ENCODE assay signal across 1 cellular context in the genomic region with DNA sequence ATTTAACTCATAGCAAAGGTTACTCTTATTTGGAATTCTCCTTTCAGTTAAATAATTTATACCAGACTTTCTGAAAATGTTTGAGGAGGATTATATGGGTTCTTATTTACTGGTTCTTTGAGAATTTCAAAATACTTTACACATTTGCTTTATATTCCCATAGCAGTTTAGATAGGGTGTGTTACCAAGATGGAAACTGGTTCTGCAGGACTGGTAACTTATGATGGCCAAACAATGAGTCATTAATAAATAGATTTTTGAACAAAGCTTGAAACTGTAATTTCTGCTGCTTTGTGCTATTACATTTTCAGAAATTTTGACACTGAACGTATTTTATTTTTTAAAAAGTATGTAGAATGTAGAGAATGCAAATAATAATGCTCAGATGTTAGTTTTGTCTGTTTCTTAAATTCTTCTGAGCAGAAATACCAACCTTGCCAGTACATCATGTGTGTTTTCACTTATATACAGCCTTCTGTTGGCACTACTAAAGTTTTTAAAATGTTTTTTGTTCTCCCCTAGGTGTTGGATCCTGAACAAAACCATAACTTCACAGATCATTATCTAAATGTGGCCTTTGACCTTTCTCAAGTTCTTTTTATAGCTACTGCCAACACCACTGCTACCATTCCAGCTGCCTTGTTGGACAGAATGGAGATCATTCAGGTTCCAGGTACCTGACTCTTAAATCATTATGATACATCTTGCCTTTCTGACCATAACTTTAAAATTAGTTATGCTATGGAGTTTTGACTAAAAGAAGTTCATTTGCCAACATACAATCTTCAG.
A peak's percentile ranks its signal among the peaks of the same experiment; 100 is the strongest.
TF ChIP-seq lines count a peak whose summit lies in the region.

No MANE protein-coding gene starts in this region.

TF ChIP-seq in liver, 16 proteins besides CTCF, POLR2A, EP300 and RAD21 (continued from another document):
- TF ChIP-seq, protein P1, sequence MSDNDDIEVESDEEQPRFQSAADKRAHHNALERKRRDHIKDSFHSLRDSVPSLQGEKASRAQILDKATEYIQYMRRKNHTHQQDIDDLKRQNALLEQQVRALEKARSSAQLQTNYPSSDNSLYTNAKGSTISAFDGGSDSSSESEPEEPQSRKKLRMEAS (IDR thresholded peaks at IDR 0.05), result no peak
- TF ChIP-seq FOXA2 (IDR thresholded peaks at IDR 0.05) (no peak), RXRA (IDR thresholded peaks at IDR 0.05) (no peak), GABPA (IDR thresholded peaks at IDR 0.05 in 1 of 2, conservative IDR thresholded peaks at IDR 0.05 in 1 of 2) (peak in 1 of 2 donors; percentile 20), NR2F2 (IDR thresholded peaks at IDR 0.05) (peak; percentile 15), EGR1 (IDR thresholded peaks at IDR 0.05; ENCODE audit: low read depth in 2 of 2) (no peak), HNF4A (conservative IDR thresholded peaks at IDR 0.05) (no peak), ZBTB33 (IDR thresholded peaks at IDR 0.05) (no peak)
- TF ChIP-seq, protein P2, sequence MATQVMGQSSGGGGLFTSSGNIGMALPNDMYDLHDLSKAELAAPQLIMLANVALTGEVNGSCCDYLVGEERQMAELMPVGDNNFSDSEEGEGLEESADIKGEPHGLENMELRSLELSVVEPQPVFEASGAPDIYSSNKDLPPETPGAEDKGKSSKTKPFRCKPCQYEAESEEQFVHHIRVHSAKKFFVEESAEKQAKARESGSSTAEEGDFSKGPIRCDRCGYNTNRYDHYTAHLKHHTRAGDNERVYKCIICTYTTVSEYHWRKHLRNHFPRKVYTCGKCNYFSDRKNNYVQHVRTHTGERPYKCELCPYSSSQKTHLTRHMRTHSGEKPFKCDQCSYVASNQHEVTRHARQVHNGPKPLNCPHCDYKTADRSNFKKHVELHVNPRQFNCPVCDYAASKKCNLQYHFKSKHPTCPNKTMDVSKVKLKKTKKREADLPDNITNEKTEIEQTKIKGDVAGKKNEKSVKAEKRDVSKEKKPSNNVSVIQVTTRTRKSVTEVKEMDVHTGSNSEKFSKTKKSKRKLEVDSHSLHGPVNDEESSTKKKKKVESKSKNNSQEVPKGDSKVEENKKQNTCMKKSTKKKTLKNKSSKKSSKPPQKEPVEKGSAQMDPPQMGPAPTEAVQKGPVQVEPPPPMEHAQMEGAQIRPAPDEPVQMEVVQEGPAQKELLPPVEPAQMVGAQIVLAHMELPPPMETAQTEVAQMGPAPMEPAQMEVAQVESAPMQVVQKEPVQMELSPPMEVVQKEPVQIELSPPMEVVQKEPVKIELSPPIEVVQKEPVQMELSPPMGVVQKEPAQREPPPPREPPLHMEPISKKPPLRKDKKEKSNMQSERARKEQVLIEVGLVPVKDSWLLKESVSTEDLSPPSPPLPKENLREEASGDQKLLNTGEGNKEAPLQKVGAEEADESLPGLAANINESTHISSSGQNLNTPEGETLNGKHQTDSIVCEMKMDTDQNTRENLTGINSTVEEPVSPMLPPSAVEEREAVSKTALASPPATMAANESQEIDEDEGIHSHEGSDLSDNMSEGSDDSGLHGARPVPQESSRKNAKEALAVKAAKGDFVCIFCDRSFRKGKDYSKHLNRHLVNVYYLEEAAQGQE (IDR thresholded peaks at IDR 0.05), result no peak
